ENCODE assay signal across 12 cellular contexts in the genomic region with DNA sequence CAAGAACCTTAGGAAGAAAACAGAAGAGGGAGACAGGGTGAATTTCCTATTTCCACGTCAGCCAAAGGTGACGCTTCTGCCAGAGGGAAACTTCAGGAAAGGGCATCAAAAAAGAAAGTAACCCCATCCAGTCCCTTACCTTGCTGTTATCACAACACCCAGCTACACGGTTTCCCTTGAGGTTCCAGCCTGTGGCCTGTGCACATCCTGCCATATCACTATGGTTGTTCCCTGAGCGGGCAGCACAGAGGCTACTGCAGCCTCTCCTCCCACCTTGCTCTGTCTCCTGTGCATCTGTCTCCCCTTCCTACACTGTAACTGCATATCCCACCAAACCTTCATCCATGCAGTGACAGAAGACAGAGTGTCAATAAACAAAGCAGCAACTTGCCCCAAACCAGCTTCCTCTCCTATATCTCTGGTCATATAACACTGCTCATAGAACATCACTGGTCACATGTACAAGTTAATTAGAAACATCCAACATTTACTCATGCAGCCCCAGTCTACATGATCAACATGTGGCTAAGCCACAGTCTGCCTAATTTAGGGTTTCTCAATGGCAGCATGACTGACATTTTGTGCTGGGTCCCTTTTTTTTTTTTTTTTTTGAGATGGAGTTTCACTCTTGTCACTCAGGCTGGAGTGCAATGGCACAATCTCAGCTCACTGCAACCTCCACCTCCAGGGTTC. TPM values are rescaled to one million over a fixed set of nuclear protein-coding genes. Genes with fewer than 3 reads are reported as not detected.
DNase-seq lines count a peak whose midpoint lies in the region; ATAC-seq lines count a peak whose summit lies in the region.
"Had no signal": no experiment of that assay in that cellular context is flagged by ENCODE, and none has a peak within 500 bp of the region (broad histone marks: within the 10 kb centered on the region; RNA-seq: fewer than 3 reads in every experiment).

No MANE protein-coding gene starts in this region.

- peak overlapping the region; percentile 27 to 68 for H3K4me3 Mint-ChIP-seq in activated T-cell treated with anti-CD3 and anti-CD28 coated beads, Interleukin-2, amount 50 U/mL, for 72 hours
- peak overlapping the region in 1 of 3 donors; percentile 36 for H3K4me3 Mint-ChIP-seq in T-cell
- peak overlapping the region; percentile 67 to 74 for H3K4me3 Mint-ChIP-seq in effector memory CD8-positive, alpha-beta T cell
- H3K4me3 Mint-ChIP-seq in stimulated activated naive CD8-positive, alpha-beta T cell treated with anti-CD3 and anti-CD28 coated beads, Interleukin-15, amount 100 ng/mL, for 72 hours: peak overlapping the region; percentile 32 to 46

- POLR2A ChIA-PET in T-cell (lab: Charles Lee): interaction anchor here in 1 of 2 donors (0.6 kb wide), 1 partner anchor 44 kb away, joined by 3 read pairs; no protein-coding TSS in a partner anchor

- H3K27me3 Mint-ChIP-seq in activated T-cell treated with anti-CD3 and anti-CD28 coated beads, Interleukin-2, amount 50 U/mL, for 72 hours (ENCODE audit: low read depth): no peaks in the 10 kb centered on the region
- no peaks in the 10 kb centered on the region for H3K27me3 Mint-ChIP-seq in T-cell
- no peaks in the 10 kb centered on the region for H3K27me3 Mint-ChIP-seq in effector memory CD8-positive, alpha-beta T cell
- no peaks in the 10 kb centered on the region for H3K27me3 Mint-ChIP-seq in stimulated activated naive CD8-positive, alpha-beta T cell treated with anti-CD3 and anti-CD28 coated beads, Interleukin-15, amount 100 ng/mL, for 72 hours

- peak; percentile 22 to 32 for ATAC-seq in activated T-cell treated with anti-CD3 and anti-CD28 coated beads, Interleukin-2, amount 50 U/mL, for 72 hours (replicated peaks in 1 of 2)
- ATAC-seq in T-cell (replicated peaks in 1 of 4) (no peak), GM18868 (IDR thresholded peaks at IDR 0.05; ENCODE audit: unreplicated experiment) (no peak), GM21529 (IDR thresholded peaks at IDR 0.05; ENCODE audit: unreplicated experiment) (no peak)
- peak; percentile 8 for ATAC-seq in effector memory CD8-positive, alpha-beta T cell (replicated peaks)
- peak; percentile 19 for ATAC-seq in stimulated activated naive CD8-positive, alpha-beta T cell treated with anti-CD3 and anti-CD28 coated beads, Interleukin-15, amount 100 ng/mL, for 72 hours

- H3K9me3 Mint-ChIP-seq in activated T-cell treated with anti-CD3 and anti-CD28 coated beads, Interleukin-2, amount 50 U/mL, for 72 hours: peaks cover 4% of the 10 kb centered on the region in 2 donors
- H3K9me3 Mint-ChIP-seq in T-cell: peaks cover 0 to 6% (median 0%) of the 10 kb centered on the region in 3 donors
- no peaks in the 10 kb centered on the region for H3K9me3 Mint-ChIP-seq in effector memory CD8-positive, alpha-beta T cell
- H3K9me3 Mint-ChIP-seq in stimulated activated naive CD8-positive, alpha-beta T cell treated with anti-CD3 and anti-CD28 coated beads, Interleukin-15, amount 100 ng/mL, for 72 hours: peaks cover 16 to 20% of the 10 kb centered on the region in 2 donors

- DNase-seq in activated T-cell treated with anti-CD3 and anti-CD28 coated beads, Interleukin-2, amount 50 U/mL, for 72 hours: no peak
- DNase-seq in activated T-cell treated with anti-CD3 and anti-CD28 coated beads, Interleukin-2, amount 50 U/mL, for 48 hours: no peak
- DNase-seq in T-cell (peak in 1 of 34 experiments; percentile 14), activated gamma-delta T cell treated with Interleukin-2 at 50 U/mL for 16 hours (no peak)
- no peak for DNase-seq in effector memory CD8-positive, alpha-beta T cell
- no peak for DNase-seq in stimulated activated naive CD8-positive, alpha-beta T cell treated with anti-CD3 and anti-CD28 coated beads, Interleukin-15, amount 100 ng/mL, for 72 hours
- DNase-seq: DMS153, NCI-H526 treated with DMSO at 0.1 percent for 48 hours, occipital lobe, T-helper 9 cell had no signal

- no peak overlapping the region for H3K27ac Mint-ChIP-seq in activated T-cell treated with anti-CD3 and anti-CD28 coated beads, Interleukin-2, amount 50 U/mL, for 72 hours
- H3K27ac Mint-ChIP-seq in T-cell: peak overlapping the region; percentile 8 to 37
- H3K27ac Mint-ChIP-seq in effector memory CD8-positive, alpha-beta T cell: peak overlapping the region; percentile 87 to 99
- H3K27ac Mint-ChIP-seq in stimulated activated naive CD8-positive, alpha-beta T cell treated with anti-CD3 and anti-CD28 coated beads, Interleukin-15, amount 100 ng/mL, for 72 hours: peak overlapping the region in 1 of 2 donors; percentile 3

- H3K4me1 Mint-ChIP-seq in activated T-cell treated with anti-CD3 and anti-CD28 coated beads, Interleukin-2, amount 50 U/mL, for 72 hours (ENCODE audit: low read depth): peaks cover 88% of the 10 kb centered on the region
- H3K4me1 Mint-ChIP-seq in T-cell: peaks cover 64 to 77% (median 69%) of the 10 kb centered on the region in 3 donors
- H3K4me1 Mint-ChIP-seq in effector memory CD8-positive, alpha-beta T cell (ENCODE audit: low read depth in 2 of 2): peaks cover 62 to 80% of the 10 kb centered on the region in 2 donors
- peaks cover 86% of the 10 kb centered on the region for H3K4me1 Mint-ChIP-seq in stimulated activated naive CD8-positive, alpha-beta T cell treated with anti-CD3 and anti-CD28 coated beads, Interleukin-15, amount 100 ng/mL, for 72 hours

- CTCF ChIA-PET in T-cell (lab: Charles Lee): interaction anchor here (0.6 to 0.7 kb wide), 2 partner anchors 55 to 77 kb away, joined by 4 to 6 read pairs; no protein-coding TSS in a partner anchor

- H3K36me3 Mint-ChIP-seq in activated T-cell treated with anti-CD3 and anti-CD28 coated beads, Interleukin-2, amount 50 U/mL, for 72 hours (ENCODE audit: insufficient read depth in 2 of 2): peaks cover 5 to 9% of the 10 kb centered on the region in 2 donors
- no peaks in the 10 kb centered on the region for H3K36me3 Mint-ChIP-seq in T-cell
- H3K36me3 Mint-ChIP-seq in effector memory CD8-positive, alpha-beta T cell (ENCODE audit: insufficient read depth): peaks cover 17% of the 10 kb centered on the region

RNA-seq across cellular contexts. Expression of a gene that starts 54.7 kb away (rescaled TPM):
- total RNA-seq in activated T-cell treated with anti-CD3 and anti-CD28 coated beads, Interleukin-2, amount 50 U/mL, for 72 hours: 1 to 10 TPM; 3.3 to 5.2 TPM
- total RNA-seq in T-cell: 1 to 10 TPM; 1.9 to 3.2 (median 2.3) TPM

Comparison
In these comparisons a context has a peak if more than half of its experiments do, and no peak if none do; other contexts are left out.
1. ATAC-seq: peak in activated T-cell treated with anti-CD3 and anti-CD28 coated beads, Interleukin-2, amount 50 U/mL, for 72 hours (2 of 2), effector memory CD8-positive, alpha-beta T cell (single experiment) and stimulated activated naive CD8-positive, alpha-beta T cell treated with anti-CD3 and anti-CD28 coated beads, Interleukin-15, amount 100 ng/mL, for 72 hours (single experiment); none in T-cell (0 of 4), GM18868 (single experiment) and GM21529 (single experiment).